29 cellular contexts compared by ENCODE assay signal in the genomic region with DNA sequence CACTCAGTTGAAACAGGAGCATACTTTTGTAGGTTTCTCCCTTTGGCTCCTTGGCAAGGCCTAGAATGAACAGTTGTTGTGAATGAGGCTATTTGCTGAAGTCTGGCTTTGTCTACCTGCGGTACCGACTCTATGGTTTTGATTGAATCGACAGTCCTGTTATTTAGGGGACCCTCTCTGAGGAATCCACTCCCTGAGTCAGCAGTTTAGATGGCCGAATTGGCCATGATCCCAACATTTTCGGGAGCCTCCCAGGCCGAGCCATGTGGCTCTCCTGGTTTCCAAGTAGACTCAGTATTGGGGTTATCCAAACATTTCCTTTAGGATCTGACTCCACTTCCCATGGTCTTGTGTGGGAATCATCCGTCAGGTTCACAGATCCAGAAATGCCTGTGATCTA.
"Had no signal": no experiment of that assay in that cellular context is flagged by ENCODE, and none has a peak within 500 bp of the region (broad histone marks: within the 10 kb centered on the region; RNA-seq: fewer than 3 reads in every experiment).

No MANE protein-coding gene starts in this region.

- H3K36me3 ChIP-seq: ascending aorta, cardiac muscle cell had no signal

- H3K27ac ChIP-seq: ascending aorta, cardiac muscle cell, VCaP had no signal

- H3K4me3 ChIP-seq: ascending aorta, cardiac muscle cell had no signal

- DNase-seq: activated B cell treated with CpG ODN at 0.5 μM for 24 hours; activated CD4-positive, alpha-beta memory T cell treated with anti-CD3 and anti-CD28 coated beads for 36 hours; activated CD4-positive, alpha-beta T cell treated with anti-CD3 and anti-CD28 coated beads for 4 hours; activated CD4-positive, alpha-beta T cell treated with anti-CD3 and anti-CD28 coated beads, Interleukin-2, amount 10 ng/mL, durations not matched to agents 24 days and 14 days; activated CD4-positive, alpha-beta T cell treated with anti-CD3 and anti-CD28 coated beads, Interleukin-2, amount 50 U/mL, for 1 hour; activated CD4-positive, alpha-beta T cell treated with anti-CD3 and anti-CD28 coated beads, Interleukin-2, amount 50 U/mL, for 4 hours; activated CD4-positive, CD25-positive, alpha-beta regulatory T cell treated with anti-CD3 and anti-CD28 coated beads, Interleukin-2, amount 50 U/mL, for 72 hours; activated CD8-positive, alpha-beta memory T cell treated with anti-CD3 and anti-CD28 coated beads, Interleukin-2, amount 50 U/mL, for 4 hours; activated CD8-positive, alpha-beta T cell treated with anti-CD3 and anti-CD28 coated beads for 36 hours; activated effector memory CD4-positive, alpha-beta T cell treated with anti-CD3 and anti-CD28 coated beads, Interleukin-2, amount 50 U/mL, for 16 hours; activated gamma-delta T cell treated with Interleukin-2 at 50 U/mL for 16 hours; activated naive CD4-positive, alpha-beta T cell; activated naive CD4-positive, alpha-beta T cell treated with anti-CD3 and anti-CD28 coated beads, Interleukin-2, amount 10 ng/mL, durations not matched to agents 7 days and 5 days; activated naive CD8-positive, alpha-beta T cell treated with anti-CD3 and anti-CD28 coated beads, Interleukin-2, amount 10 ng/mL, durations not matched to agents 7 days and 5 days; activated naive CD8-positive, alpha-beta T cell treated with anti-CD3 and anti-CD28 coated beads, Interleukin-2, amount 50 U/mL, for 24 hours; activated T-cell treated with anti-CD3 and anti-CD28 coated beads for 4 hours; activated T-cell treated with anti-CD3 and anti-CD28 coated beads, Interleukin-2, amount 50 U/mL, for 1 hour; activated T-cell treated with anti-CD3 and anti-CD28 coated beads, Interleukin-2, amount 50 U/mL, for 4 hours; activated T-cell treated with anti-CD3 and anti-CD28 coated beads, Interleukin-2, amount 50 U/mL, for 72 hours; anterior cingulate cortex; caudate nucleus; T-helper 9 cell had no signal

- H3K4me1 ChIP-seq: ascending aorta had no signal

- FAIRE-seq: bronchial epithelial cell, colon, TTC549 had no signal

- H3K9me3 ChIP-seq: ascending aorta had no signal

- ATAC-seq: activated CD8-positive, alpha-beta T cell treated with anti-CD3 and anti-CD28 coated beads for 36 hours; activated naive CD8-positive, alpha-beta T cell treated with anti-CD3 and anti-CD28 coated beads, Interleukin-2, amount 50 U/mL, for 24 hours; activated T-cell treated with anti-CD3 and anti-CD28 coated beads, Interleukin-2, amount 50 U/mL, for 4 hours; activated T-cell treated with anti-CD3 and anti-CD28 coated beads, Interleukin-2, amount 50 U/mL, for 72 hours; activated T-helper 17 cell treated with anti-CD3 and anti-CD28 coated beads, Interleukin-2, amount 50 U/mL, for 72 hours had no signal

- H3K27me3 ChIP-seq: ascending aorta had no signal
